Comparison of ENCODE assay signal across 26 cellular contexts in the genomic region with DNA sequence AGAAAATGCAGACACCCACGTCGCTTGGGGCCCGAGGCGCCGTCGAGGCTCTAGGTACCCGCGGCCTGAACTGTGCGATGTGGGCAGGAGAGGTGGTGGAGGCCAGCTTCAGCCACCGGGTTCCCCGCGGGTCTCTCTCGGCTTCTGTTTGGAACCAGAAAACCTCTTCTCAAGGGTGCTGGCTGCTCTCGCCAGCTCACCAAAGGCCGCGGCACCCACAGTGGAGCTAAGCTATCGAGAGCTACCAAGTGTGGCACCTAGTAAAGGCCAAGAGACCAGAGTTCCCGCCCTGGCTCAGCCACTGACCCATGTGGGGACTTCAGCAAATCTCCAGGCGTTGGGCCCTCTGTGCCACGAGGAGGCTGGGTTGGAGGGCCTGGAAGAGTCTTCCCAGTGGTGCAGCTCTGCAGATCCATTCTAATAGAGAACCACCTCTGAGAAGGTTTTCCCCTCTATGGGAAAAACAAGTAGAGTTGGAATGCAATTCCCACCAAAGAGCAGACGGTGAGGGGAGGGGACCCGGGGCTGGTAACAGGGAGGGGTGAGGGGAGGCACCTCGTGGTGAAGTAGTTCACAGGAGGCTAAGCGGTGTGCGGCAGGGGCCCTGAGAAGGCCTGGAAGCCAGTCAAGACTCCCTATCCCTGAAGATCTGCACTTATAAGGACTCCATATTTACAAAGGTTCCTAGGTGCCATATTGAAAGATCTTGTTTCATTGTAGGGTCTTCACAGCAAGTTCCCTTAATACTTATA.
"Had no signal": no experiment of that assay in that cellular context is flagged by ENCODE, and none has a peak within 500 bp of the region (broad histone marks: within the 10 kb centered on the region; RNA-seq: fewer than 3 reads in every experiment).

No MANE protein-coding gene starts in this region.

- H3K4me1 ChIP-seq: colonic mucosa, left lung, lower lobe of right lung had no signal

- H3K4me3 ChIP-seq: colonic mucosa, esophagus squamous epithelium, gastrocnemius medialis, heart right ventricle, left lung, lower lobe of right lung, mucosa of descending colon had no signal

- H3K27me3 ChIP-seq: colonic mucosa, esophagus squamous epithelium, gastrocnemius medialis, heart right ventricle, left lung had no signal

- H3K9me3 ChIP-seq: colonic mucosa, esophagus squamous epithelium, gastrocnemius medialis, left lung, lower lobe of right lung, mucosa of descending colon had no signal

- DNase-seq: colonic mucosa; cortex of kidney; effector CD8-positive, alpha-beta T cell; effector memory CD8-positive, alpha-beta T cell; endodermal cell; erythroblast; esophagus squamous epithelium; foreskin fibroblast; foreskin melanocyte; gastrocnemius medialis; glutamatergic neuron; head of caudate nucleus; heart right ventricle; hippocampal formation; left cardiac atrium; left lung; left ventricle myocardium superior; lower lobe of right lung; mesenchymal stem cell; mucosa of descending colon; naive B cell had no signal

- ATAC-seq: effector memory CD8-positive, alpha-beta T cell; esophagus mucosa; gastrocnemius medialis; heart right ventricle; left cardiac atrium; left lung; left ventricle myocardium superior; lower lobe of right lung; mucosa of descending colon had no signal

- FAIRE-seq: endometrium, islet of Langerhans, keratinocyte had no signal

- H3K36me3 ChIP-seq: colonic mucosa, esophagus squamous epithelium, gastrocnemius medialis, heart right ventricle, left lung, lower lobe of right lung had no signal

- H3K27ac ChIP-seq: colonic mucosa, epithelial cell of prostate, esophagus squamous epithelium, gastrocnemius medialis, heart right ventricle, left lung, lower lobe of right lung had no signal
